ENCODE assay signal across 16 cellular contexts in genomic region chr1:166789286-166789685, GRCh38. TPM values are rescaled to one million over a fixed set of nuclear protein-coding genes. Genes with fewer than 3 reads are reported as not detected.
DNase-seq lines count a peak whose midpoint lies in the region; ATAC-seq and TF ChIP-seq lines count a peak whose summit lies in the region.
"Had no signal": no experiment of that assay in that cellular context is flagged by ENCODE, and none has a peak within 500 bp of the region (broad histone marks: within the 10 kb centered on the region; RNA-seq: fewer than 3 reads in every experiment).

No MANE protein-coding gene starts in this region.

- no peak overlapping the region for H3K4me3 Mint-ChIP-seq in MCF 10A (ENCODE audit: unreplicated experiment)
- H3K4me3 Mint-ChIP-seq: B cell; CD8-positive, alpha-beta T cell; H9 had no signal

- no peak overlapping the region for H3K4me3 ChIP-seq in breast epithelium
- no peak overlapping the region for H3K4me3 ChIP-seq in RWPE2 (ENCODE audit: severe bottlenecking)
- H3K4me3 ChIP-seq in stomach, result no peak overlapping the region
- H3K4me3 ChIP-seq: BLaER1 treated with 17β-estradiol and CSF1 and Interleukin-3, amounts not matched to agents 10 nM and 100 nM had no signal

- no peak for TF ChIP-seq EP300 in stomach (IDR thresholded peaks at IDR 0.05)

- DNase-seq in MCF 10A (ENCODE audit: unreplicated experiment) (peak; percentile 81), breast epithelium (ENCODE audit: low spot score in 2 of 2) (no peak), RWPE2 (ENCODE audit: low spot score) (no peak), epithelial cell of prostate (ENCODE audit: low read depth, low spot score) (peak; percentile 74), glomerular visceral epithelial cell (ENCODE audit: extremely low spot score) (no peak), stomach (no peak)
- DNase-seq: 8988T; Calu3; CD8-positive, alpha-beta T cell; DMS153; DMS79; GDM1; H9 had no signal

- CTCF ChIA-PET in MCF 10A (lab: Yijun Ruan, JAX), result no interaction called here

- H3K9me3 ChIP-seq in breast epithelium, result no peaks in the 10 kb centered on the region
- H3K9me3 ChIP-seq in RWPE2 (ENCODE audit: severe bottlenecking), result no peaks in the 10 kb centered on the region
- no peaks in the 10 kb centered on the region for H3K9me3 ChIP-seq in stomach

- ATAC-seq in RWPE2 (ENCODE audit: low read depth) (peak; percentile 40; the same call in 1 of the 3 replicates), HG02759 (IDR thresholded peaks at IDR 0.05; ENCODE audit: unreplicated experiment) (no peak)
- ATAC-seq: CD8-positive, alpha-beta T cell had no signal

- TF ChIP-seq CTCF in MCF 10A (IDR thresholded peaks at IDR 0.05; ENCODE audit: unreplicated experiment) (no peak), breast epithelium (IDR thresholded peaks at IDR 0.05) (no peak), RWPE2 (IDR thresholded peaks at IDR 0.05; ENCODE audit: poor library complexity, severe bottlenecking) (no peak), stomach (IDR thresholded peaks at IDR 0.05) (no peak)

- no TSS peak for BruUV-seq in MCF 10A (replicated peaks; lab: Mats Ljungman, UMichigan)

- no peaks in the 10 kb centered on the region for H3K9me3 Mint-ChIP-seq in MCF 10A (ENCODE audit: unreplicated experiment)
- H3K9me3 Mint-ChIP-seq: CD8-positive, alpha-beta T cell; H9 had no signal

- H3K4me1 ChIP-seq in breast epithelium, result no peaks in the 10 kb centered on the region
- H3K4me1 ChIP-seq in RWPE2 (ENCODE audit: insufficient read depth, poor library complexity, severe bottlenecking), result no peaks in the 10 kb centered on the region
- H3K4me1 ChIP-seq in stomach, result no peaks in the 10 kb centered on the region
- H3K4me1 ChIP-seq: BLaER1 treated with 17β-estradiol and CSF1 and Interleukin-3, amounts not matched to agents 10 nM and 100 nM had no signal

- peaks cover 6% of the 10 kb centered on the region for H3K36me3 Mint-ChIP-seq in MCF 10A (ENCODE audit: insufficient read depth, unreplicated experiment)
- H3K36me3 Mint-ChIP-seq: CD8-positive, alpha-beta T cell had no signal

- H3K4me1 Mint-ChIP-seq in MCF 10A (ENCODE audit: insufficient read depth, unreplicated experiment), result no peaks in the 10 kb centered on the region
- H3K4me1 Mint-ChIP-seq: B cell had no signal

- H3K27me3 ChIP-seq in breast epithelium (no peaks in the 10 kb centered on the region), RWPE2 (ENCODE audit: insufficient read depth, poor library complexity, severe bottlenecking) (no peaks in the 10 kb centered on the region), stomach (no peaks in the 10 kb centered on the region)
- H3K27me3 ChIP-seq: BLaER1 treated with 17β-estradiol and CSF1 and Interleukin-3, amounts not matched to agents 10 nM and 100 nM had no signal

- H3K27ac Mint-ChIP-seq in MCF 10A (ENCODE audit: low read depth, unreplicated experiment), result no peak overlapping the region
- H3K27ac Mint-ChIP-seq: B cell; CD8-positive, alpha-beta T cell; H9 had no signal

- TF ChIP-seq POLR2A in breast epithelium (IDR thresholded peaks at IDR 0.05) (no peak), stomach (IDR thresholded peaks at IDR 0.05) (no peak)

- POLR2A ChIA-PET in MCF 10A (lab: Yijun Ruan, JAX), result interaction anchor here (0.5 to 0.7 kb wide), 2 partner anchors 331 to 1131 kb away, joined by 3 to 4 read pairs; no protein-coding TSS in a partner anchor

- H3K27me3 Mint-ChIP-seq in MCF 10A (ENCODE audit: insufficient read depth, unreplicated experiment), result no peaks in the 10 kb centered on the region

- 59 to 71% (median 60%) methylated on average over 3 of the region's 3 CpGs for WGBS in stomach, 5 donors

- intact Hi-C loops in MCF 10A (cut with micrococcal nuclease), result no loop called here
- intact Hi-C loops in breast epithelium (cut with DNase I; ENCODE audit: low total_unique reads), result no loop called here
- intact Hi-C loops in stomach (cut with DNase I; ENCODE audit: low total_unique reads), result no loop called here

- H3K27ac ChIP-seq in breast epithelium, result no peak overlapping the region
- H3K27ac ChIP-seq in RWPE2 (ENCODE audit: poor library complexity, severe bottlenecking), result no peak overlapping the region
- H3K27ac ChIP-seq in epithelial cell of prostate, result no peak overlapping the region
- no peak overlapping the region for H3K27ac ChIP-seq in stomach
- H3K27ac ChIP-seq: BLaER1 treated with 17β-estradiol and CSF1 and Interleukin-3, amounts not matched to agents 10 nM and 100 nM had no signal

- H3K36me3 ChIP-seq in breast epithelium (no peaks in the 10 kb centered on the region), RWPE2 (ENCODE audit: low read depth) (no peaks in the 10 kb centered on the region), stomach (no peaks in the 10 kb centered on the region)
- H3K36me3 ChIP-seq: BLaER1 treated with 17β-estradiol and CSF1 and Interleukin-3, amounts not matched to agents 10 nM and 100 nM had no signal

RNA-seq across cellular contexts. Expression of gene POGK, which starts 50.0 kb away (rescaled TPM):
- total RNA-seq in MCF 10A (2022) (55.9 and 71.8 TPM in 2 replicates), breast epithelium (10 to 100 TPM; 29.5 to 42.9 (median 29.8) TPM), stomach (10 to 100 TPM; 14.7 to 33.8 (median 22.2) TPM)
- 10 to 100 TPM in 1 of 3 donors, 1 to 10 TPM in 2; 8.1 to 10.7 (median 9.6) TPM for polyA plus RNA-seq in stomach

Comparison
In these comparisons a context has a peak if more than half of its experiments do, and no peak if none do; other contexts are left out.
1. DNase-seq: peak in MCF 10A (single experiment) and epithelial cell of prostate (single experiment); none in breast epithelium (0 of 2), RWPE2 (single experiment), glomerular visceral epithelial cell (single experiment) and stomach (single experiment).